ENCODE assay signal across 8 cellular contexts in the genomic region with DNA sequence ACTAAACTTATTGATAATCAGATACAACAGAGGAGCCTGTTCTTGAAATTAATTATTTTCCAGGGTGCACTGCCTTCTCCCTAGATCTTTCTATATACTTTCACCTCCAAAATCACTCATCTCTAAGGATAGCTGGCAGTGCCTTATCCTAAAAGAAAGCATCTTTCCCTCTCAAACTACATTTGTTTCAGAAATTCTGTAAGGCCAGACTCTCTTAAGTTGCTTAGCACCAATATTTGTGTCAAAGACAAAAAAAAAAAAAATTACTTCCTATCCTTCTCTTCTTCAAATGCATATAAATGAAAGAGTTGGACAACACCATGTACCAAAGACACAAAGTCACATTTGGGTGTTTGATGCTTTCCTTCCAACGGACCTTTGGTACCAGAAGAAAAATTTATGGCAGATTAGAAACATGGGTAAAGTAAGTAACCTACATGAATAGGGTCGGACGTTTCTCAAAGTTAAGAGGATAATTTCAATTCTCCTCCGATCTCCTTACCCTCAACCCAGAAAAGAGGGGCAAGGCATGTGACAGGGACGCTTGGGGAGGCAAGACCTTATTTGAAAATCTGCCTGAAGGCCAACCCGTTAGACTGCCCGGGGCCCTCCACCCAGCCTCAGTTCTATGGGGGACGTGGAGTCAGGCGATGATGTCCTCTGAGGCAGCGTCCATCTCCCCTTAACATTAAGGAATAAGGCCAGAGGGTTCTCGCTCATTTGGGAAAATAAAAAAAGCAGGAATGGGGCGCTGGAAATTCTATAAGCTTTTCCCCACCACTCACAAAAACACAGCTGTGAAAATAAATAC.
DNase-seq lines count a peak whose midpoint lies in the region; ATAC-seq and TF ChIP-seq lines count a peak whose summit lies in the region.

No MANE protein-coding gene starts in this region.

- H3K4me3 ChIP-seq in left ventricle myocardium inferior (peak overlapping the region; percentile 81), ascending aorta (peak overlapping the region; percentile 84 to 86), lower leg skin (ENCODE audit: low read depth, poor library complexity, severe bottlenecking) (peak overlapping the region; percentile 65), upper lobe of right lung (peak overlapping the region; percentile 74)

- WGBS in lower leg skin, 2 donors: 5 to 11% methylated on average over 12 of the region's 12 CpGs

- no peaks in the 10 kb centered on the region for H3K27me3 ChIP-seq in left ventricle myocardium inferior (ENCODE audit: low read depth)
- no peaks in the 10 kb centered on the region for H3K27me3 ChIP-seq in ascending aorta
- no peaks in the 10 kb centered on the region for H3K27me3 ChIP-seq in upper lobe of right lung

- intact Hi-C loops in left ventricle myocardium inferior (cut with micrococcal nuclease): no loop called here
- intact Hi-C loops in cardiac septum (cut with DNase I): loop anchor here (2.0 to 10.0 kb wide), 4 partner anchors 14 to 194 kb away; a partner anchor contains a TSS
- intact Hi-C loops in ascending aorta (cut with DNase I): loop anchor here (5.0 to 10.0 kb wide), 4 partner anchors 74 to 374 kb away; a partner anchor contains a TSS
- intact Hi-C loops in lower leg skin (cut with DNase I; ENCODE audit: low total_unique reads): no loop called here
- intact Hi-C loops in upper lobe of right lung (cut with DNase I): no loop called here

- TF ChIP-seq POLR2A in lower leg skin (IDR thresholded peaks at IDR 0.05): no peak

- no peak for DNase-seq in left ventricle myocardium inferior
- DNase-seq in cardiac septum (ENCODE audit: low spot score): no peak
- no peak for DNase-seq in ascending aorta (ENCODE audit: low spot score in 2 of 2)
- DNase-seq in lower leg skin (ENCODE audit: low spot score in 2 of 2): no peak
- DNase-seq in upper lobe of right lung: no peak
- DNase-seq in NCI-H1436 treated with DMSO at 0.1 percent for 48 hours (lab: John Stamatoyannopoulos, UW): no peak
- DNase-seq in HuH-7 (ENCODE audit: low spot score): no peak

- ATAC-seq in upper lobe of right lung (no peak), GM21786 (IDR thresholded peaks at IDR 0.05; ENCODE audit: unreplicated experiment) (no peak)

- no peaks in the 10 kb centered on the region for H3K36me3 ChIP-seq in left ventricle myocardium inferior
- H3K36me3 ChIP-seq in ascending aorta: no peaks in the 10 kb centered on the region
- H3K36me3 ChIP-seq in upper lobe of right lung: no peaks in the 10 kb centered on the region

- no peaks in the 10 kb centered on the region for H3K9me3 ChIP-seq in left ventricle myocardium inferior (replicated peaks)
- no peaks in the 10 kb centered on the region for H3K9me3 ChIP-seq in ascending aorta
- H3K9me3 ChIP-seq in upper lobe of right lung: no peaks in the 10 kb centered on the region

- H3K4me1 ChIP-seq in left ventricle myocardium inferior (peaks cover 89% of the 10 kb centered on the region), ascending aorta (peaks cover 9 to 48% of the 10 kb centered on the region in 2 donors), upper lobe of right lung (peaks cover 36% of the 10 kb centered on the region)

- peak; percentile 19 for TF ChIP-seq CTCF in left ventricle myocardium inferior (IDR thresholded peaks at IDR 0.05; ENCODE audit: borderline replicate concordance)
- no peak for TF ChIP-seq CTCF in ascending aorta (IDR thresholded peaks at IDR 0.05)
- TF ChIP-seq CTCF in lower leg skin (IDR thresholded peaks at IDR 0.05): no peak
- no peak for TF ChIP-seq CTCF in upper lobe of right lung (IDR thresholded peaks at IDR 0.05)

- peak overlapping the region; percentile 97 for H3K27ac ChIP-seq in left ventricle myocardium inferior (replicated peaks)
- peak overlapping the region; percentile 96 for H3K27ac ChIP-seq in ascending aorta
- peak overlapping the region; percentile 94 for H3K27ac ChIP-seq in upper lobe of right lung

Comparison
In these comparisons a context has a peak if more than half of its experiments do, and no peak if none do; other contexts are left out.
1. intact Hi-C loops: an anchor here in cardiac septum (2.0 to 10.0 kb wide) and ascending aorta (5.0 to 10.0 kb wide); none called in left ventricle myocardium inferior, lower leg skin and upper lobe of right lung.